ENCODE assay signal across 22 cellular contexts in genomic region chr16:46875243-46875642, GRCh38. TPM values are rescaled to one million over a fixed set of nuclear protein-coding genes. Genes with fewer than 3 reads are reported as not detected.
DNase-seq lines count a peak whose midpoint lies in the region; ATAC-seq and TF ChIP-seq lines count a peak whose summit lies in the region.
"Had no signal": no experiment of that assay in that cellular context is flagged by ENCODE, and none has a peak within 500 bp of the region (broad histone marks: within the 10 kb centered on the region; RNA-seq: fewer than 3 reads in every experiment).

No MANE protein-coding gene starts in this region.

- WGBS in body of pancreas, 2 donors = 92 to 100% methylated on average over 5 to 8 of the region's 8 CpGs

- no peak overlapping the region for H3K4me3 Mint-ChIP-seq in progenitor cell of endocrine pancreas (ENCODE audit: low read depth)
- H3K4me3 Mint-ChIP-seq: CD4-positive, alpha-beta memory T cell; GM23338; H9 had no signal

- no peak for TF ChIP-seq POLR2A in body of pancreas (IDR thresholded peaks at IDR 0.05)

- CTCF ChIA-PET in HEK293 (lab: Yijun Ruan, JAX) = interaction anchor here (0.6 to 1.1 kb wide), 4 partner anchors 18 to 33 kb away, joined by 3 to 4 read pairs (median 4); no protein-coding TSS in a partner anchor

- ATAC-seq in body of pancreas (no peak), GM18502 (IDR thresholded peaks at IDR 0.05; ENCODE audit: poor library complexity, unreplicated experiment) (no peak), HG02623 (IDR thresholded peaks at IDR 0.05; ENCODE audit: unreplicated experiment) (no peak)
- ATAC-seq: A549, GM12878, GM23338 had no signal

- in situ Hi-C loops in HAP-1 (cut with MboI; ENCODE audit: low sequenced_read_pairs) = no loop called here

- H3K4me1 ChIP-seq in HEK293 (ENCODE audit: control insufficient read depth, insufficient read depth, low read length) = no peaks in the 10 kb centered on the region
- peaks cover 41% of the 10 kb centered on the region for H3K4me1 ChIP-seq in body of pancreas
- peaks cover 13% of the 10 kb centered on the region for H3K4me1 ChIP-seq in HAP-1
- H3K4me1 ChIP-seq: BE2C had no signal

- peaks cover 1% of the 10 kb centered on the region for H3K27me3 Mint-ChIP-seq in progenitor cell of endocrine pancreas
- H3K27me3 Mint-ChIP-seq: CD4-positive, alpha-beta memory T cell had no signal

- H3K27me3 ChIP-seq in body of pancreas (no peaks in the 10 kb centered on the region), HAP-1 (ENCODE audit: low read depth) (0 out of 2 replicates have a peak, but pooled peaks cover 2% of the 10 kb centered on the region)
- H3K27me3 ChIP-seq: BE2C; BLaER1 treated with 17β-estradiol and CSF1 and Interleukin-3, amounts not matched to agents 10 nM and 100 nM had no signal

- H3K9me3 ChIP-seq in HEK293 (ENCODE audit: control insufficient read depth, insufficient read depth, low read depth, low read length) = no peaks in the 10 kb centered on the region
- no peaks in the 10 kb centered on the region for H3K9me3 ChIP-seq in body of pancreas
- no peaks in the 10 kb centered on the region for H3K9me3 ChIP-seq in HAP-1
- H3K9me3 ChIP-seq: A549; BE2C; BLaER1 treated with 17β-estradiol and CSF1 and Interleukin-3, amounts not matched to agents 10 nM and 100 nM had no signal

- H3K4me1 Mint-ChIP-seq in progenitor cell of endocrine pancreas (ENCODE audit: low read depth) = peaks cover 11% of the 10 kb centered on the region
- H3K4me1 Mint-ChIP-seq: CD4-positive, alpha-beta memory T cell had no signal

- H3K27ac Mint-ChIP-seq in progenitor cell of endocrine pancreas = peak overlapping the region; percentile 45
- H3K27ac Mint-ChIP-seq: CD4-positive, alpha-beta memory T cell; GM23338; H9 had no signal

- DNase-seq in body of pancreas (no peak), progenitor cell of endocrine pancreas (ENCODE audit: low spot score, unreplicated experiment) (no peak), COLO829 (ENCODE audit: low spot score) (no peak), HAP-1 (ENCODE audit: low spot score in 2 of 2) (no peak)
- DNase-seq: 8988T; ACHN; AML-193; BE2C; CD4-positive, alpha-beta memory T cell; DMS 273 treated with DMSO at 0.1 percent for 48 hours; DMS79; EL; GDM1; H9 had no signal

- H3K27ac ChIP-seq in 22Rv1 (peak overlapping the region; percentile 69; the same call in 1 of the 2 replicates), HEK293 (ENCODE audit: extremely low read depth, low read depth, low read length) (no peak overlapping the region), body of pancreas (peak overlapping the region in 3 of 4 donors; percentile 58 to 90 (median 84))
- H3K27ac ChIP-seq: BLaER1 treated with 17β-estradiol and CSF1 and Interleukin-3, amounts not matched to agents 10 nM and 100 nM had no signal

- intact Hi-C loops in body of pancreas (cut with DNase I) = no loop called here

- H3K36me3 ChIP-seq in HEK293 (ENCODE audit: control insufficient read depth in 2 of 2, insufficient read depth in 1 of 2, low read length in 2 of 2) (no peaks in the 10 kb centered on the region; a peak in 1 of 3 replicates), body of pancreas (replicated peaks in 1 of 2; ENCODE audit: insufficient read depth in 1 of 2, low read depth in 2 of 2) (no peaks in the 10 kb centered on the region), HAP-1 (replicated peaks) (no peaks in the 10 kb centered on the region)
- H3K36me3 ChIP-seq: BE2C; BLaER1 treated with 17β-estradiol and CSF1 and Interleukin-3, amounts not matched to agents 10 nM and 100 nM had no signal

- H3K9me3 Mint-ChIP-seq in progenitor cell of endocrine pancreas (ENCODE audit: low read depth) = no peaks in the 10 kb centered on the region
- H3K9me3 Mint-ChIP-seq: CD4-positive, alpha-beta memory T cell; GM23338; H9 had no signal

- TF ChIP-seq CTCF in 22Rv1 (IDR thresholded peaks at IDR 0.05) (no peak), HEK293 (tag by site-specific recombination; IDR thresholded peaks at IDR 0.05) (no peak), body of pancreas (IDR thresholded peaks at IDR 0.05) (no peak), progenitor cell of endocrine pancreas (IDR thresholded peaks at IDR 0.05; ENCODE audit: unreplicated experiment) (no peak)

- POLR2A ChIA-PET in HEK293 (lab: Yijun Ruan, JAX) = no interaction called here

- H3K36me3 Mint-ChIP-seq in progenitor cell of endocrine pancreas (ENCODE audit: insufficient read depth) = no peaks in the 10 kb centered on the region
- H3K36me3 Mint-ChIP-seq: CD4-positive, alpha-beta memory T cell had no signal

- no peak overlapping the region for H3K4me3 ChIP-seq in HEK293 (ENCODE audit: low read depth, low read length)
- no peak overlapping the region for H3K4me3 ChIP-seq in body of pancreas
- no peak overlapping the region for H3K4me3 ChIP-seq in HAP-1
- H3K4me3 ChIP-seq: A549; BLaER1 treated with 17β-estradiol and CSF1 and Interleukin-3, amounts not matched to agents 10 nM and 100 nM; GM12878; GM23338 had no signal

TF ChIP-seq in HEK293, 187 proteins besides CTCF, POLR2A, EP300 and RAD21:
- TF ChIP-seq ZNF121 (tag by site-specific recombination; IDR thresholded peaks at IDR 0.05) (peak; percentile 81), ZNF146 (tag by site-specific recombination; IDR thresholded peaks at IDR 0.05) (no peak)
TF ChIP-seq in HEK293: peak in this region for 1.

RNA-seq across cellular contexts. Expression of gene GPT2, which starts 8.9 kb away (rescaled TPM):
- total RNA-seq in body of pancreas (10 to 100 TPM; 52.1 to 83.1 TPM), progenitor cell of endocrine pancreas (93.1 and 99.5 TPM in 2 replicates)

RNA-seq across cellular contexts. Expression of gene C16orf87, which starts 44.3 kb away (rescaled TPM):
- total RNA-seq in body of pancreas (10 to 100 TPM in 1 of 2 donors, 1 to 10 TPM in 1; 3.1 to 11.5 TPM), progenitor cell of endocrine pancreas (17.2 and 17.8 TPM in 2 replicates)
